ENCODE assay signal across 9 cellular contexts in the genomic region with DNA sequence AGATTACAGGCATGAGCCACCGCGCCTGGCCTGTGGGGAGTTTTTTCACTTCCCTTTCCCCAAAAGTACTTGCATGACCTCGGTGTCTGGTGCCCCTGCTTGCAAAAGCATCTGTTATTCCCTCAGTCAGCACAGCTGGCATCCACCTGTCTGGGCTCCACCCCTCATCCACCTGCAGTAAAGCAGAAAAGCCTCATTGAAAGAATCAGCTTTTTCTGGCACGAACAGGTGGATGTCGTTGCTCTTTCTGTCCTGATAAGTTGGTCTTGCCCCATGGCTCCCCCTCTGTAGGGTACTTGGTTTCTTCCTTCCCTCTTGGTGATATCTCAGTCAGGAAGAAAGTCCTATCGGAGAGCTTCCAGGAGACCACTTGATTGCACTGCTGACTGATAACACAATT. TPM values are rescaled to one million over a fixed set of nuclear protein-coding genes. Genes with fewer than 3 reads are reported as not detected.
DNase-seq lines count a peak whose midpoint lies in the region; ATAC-seq and TF ChIP-seq lines count a peak whose summit lies in the region.
"Had no signal": no experiment of that assay in that cellular context is flagged by ENCODE, and none has a peak within 500 bp of the region (broad histone marks: within the 10 kb centered on the region; RNA-seq: fewer than 3 reads in every experiment).

No MANE protein-coding gene starts in this region.

- POLR2A ChIA-PET in IMR-90 (lab: Charles Lee; ENCODE audit: unreplicated experiment), result no interaction called here
- POLR2A ChIA-PET in MCF 10A (lab: Yijun Ruan, JAX), result no interaction called here

- H3K4me2 ChIP-seq in IMR-90 (ENCODE audit: low read depth, low read length), result peak overlapping the region; percentile 63
- peak overlapping the region; percentile 43 for H3K4me2 ChIP-seq in smooth muscle cell
- H3K4me2 ChIP-seq in mammary epithelial cell (ENCODE audit: insufficient read depth, low read depth, low read length), result no peak overlapping the region

- intact Hi-C loops in IMR-90 (cut with micrococcal nuclease) (no loop called here), MCF 10A (cut with micrococcal nuclease) (loop anchor here (5.0 kb wide), 1 partner anchor 37 kb away; the partner anchor contains the start of gene WWC1), mammary epithelial cell (cut with micrococcal nuclease) (loop anchor here (5.0 kb wide), 1 partner anchor 37 kb away; the partner anchor contains the start of gene WWC1)

- TF ChIP-seq POLR2A in IMR-90 (IDR thresholded peaks at IDR 0.05; ENCODE audit: low read depth, low read length), result no peak

- H3K36me3 ChIP-seq in IMR-90 (ENCODE audit: control insufficient read depth, insufficient read depth, low read length) (no peaks in the 10 kb centered on the region), smooth muscle cell (ENCODE audit: low read depth) (no peaks in the 10 kb centered on the region), mammary epithelial cell (ENCODE audit: insufficient read depth, low read length) (no peaks in the 10 kb centered on the region)

- no peak overlapping the region for H4K5ac ChIP-seq in IMR-90 (ENCODE audit: low read depth, low read length)

- no peaks in the 10 kb centered on the region for H3K27me3 Mint-ChIP-seq in MCF 10A (ENCODE audit: insufficient read depth, unreplicated experiment)

- no peak overlapping the region for H3K4me3 Mint-ChIP-seq in MCF 10A (ENCODE audit: unreplicated experiment)

- peak; percentile 50 for ATAC-seq in IMR-90 (ENCODE audit: low read depth)

- H3K36me3 Mint-ChIP-seq in MCF 10A (ENCODE audit: insufficient read depth, unreplicated experiment), result peaks cover 4% of the 10 kb centered on the region

- no peak overlapping the region for H2AK9ac ChIP-seq in IMR-90 (replicated peaks; ENCODE audit: low read depth, low read length, poor library complexity)

- H4K91ac ChIP-seq in IMR-90 (ENCODE audit: insufficient read depth, low read depth, low read length), result peak overlapping the region; percentile 26; the same call in 1 of the 2 replicates

- peak overlapping the region; percentile 36 for H3K18ac ChIP-seq in IMR-90 (ENCODE audit: low read depth, low read length)

- H3K4me3 ChIP-seq in IMR-90 (ENCODE audit: insufficient read depth, low read depth, low read length) (no peak overlapping the region), WI38 (ENCODE audit: low read depth, low read length) (0 out of 2 replicates have a peak overlapping the region, but pooled peaks have one; percentile 5), smooth muscle cell (no peak overlapping the region), mammary epithelial cell (replicated peaks in 1 of 3; ENCODE audit: insufficient read depth in 1 of 3, low read depth in 2 of 3, low read length in 3 of 3) (no peak overlapping the region)
- H3K4me3 ChIP-seq: SK-N-MC had no signal

- no peaks in the 10 kb centered on the region for H3K9me3 Mint-ChIP-seq in MCF 10A (ENCODE audit: unreplicated experiment)

- peak overlapping the region; percentile 78 for H2AK5ac ChIP-seq in IMR-90 (ENCODE audit: low read depth, low read length)

- peak overlapping the region; percentile 31 for H3K27ac ChIP-seq in IMR-90 (ENCODE audit: insufficient read depth, low read length)
- H3K27ac ChIP-seq in smooth muscle cell (ENCODE audit: low read depth), result no peak overlapping the region
- H3K27ac ChIP-seq in mammary epithelial cell (ENCODE audit: insufficient read depth, low read depth, low read length), result no peak overlapping the region
- H3K27ac ChIP-seq: SK-N-MC had no signal

- H3K9me3 ChIP-seq in IMR-90 (ENCODE audit: control insufficient read depth, insufficient read depth, low read length) (no peaks in the 10 kb centered on the region), smooth muscle cell (replicated peaks; ENCODE audit: low read depth) (no peaks in the 10 kb centered on the region), mammary epithelial cell (replicated peaks; ENCODE audit: insufficient read depth, low read length) (no peaks in the 10 kb centered on the region)

- H2BK5ac ChIP-seq in IMR-90 (ENCODE audit: low read depth, low read length, poor library complexity, severe bottlenecking), result peak overlapping the region; percentile 34

- TF ChIP-seq CTCF in IMR-90 (conservative IDR thresholded peaks at IDR 0.05; ENCODE audit: low read depth, low read length), result no peak
- TF ChIP-seq CTCF in WI38 (IDR thresholded peaks at IDR 0.05; ENCODE audit: low read depth, low read length), result no peak
- TF ChIP-seq CTCF in smooth muscle cell (IDR thresholded peaks at IDR 0.05; ENCODE audit: borderline replicate concordance, insufficient read depth, poor library complexity, severe bottlenecking), result no peak
- TF ChIP-seq CTCF in MCF 10A (IDR thresholded peaks at IDR 0.05; ENCODE audit: unreplicated experiment), result no peak
- no peak for TF ChIP-seq CTCF in mammary epithelial cell (conservative IDR thresholded peaks at IDR 0.05 in 1 of 2, IDR thresholded peaks at IDR 0.05 in 1 of 2; ENCODE audit: extremely low read depth in 1 of 2, insufficient read depth in 1 of 2, low read depth in 1 of 2, low read length in 2 of 2)

- H2BK15ac ChIP-seq in IMR-90 (ENCODE audit: low read depth, low read length), result 0 out of 3 replicates have a peak overlapping the region, but pooled peaks have one; percentile 36

- H2AFZ ChIP-seq in IMR-90 (replicated peaks; ENCODE audit: low read length, poor library complexity), result peak overlapping the region; percentile 16
- no peak overlapping the region for H2AFZ ChIP-seq in smooth muscle cell (ENCODE audit: low read depth)
- H2AFZ ChIP-seq in mammary epithelial cell (ENCODE audit: low read depth, low read length), result no peak overlapping the region

- peaks cover 14% of the 10 kb centered on the region for H3K9me1 ChIP-seq in IMR-90 (ENCODE audit: insufficient read depth, low read length)

- peak overlapping the region; percentile 62 for H3K4ac ChIP-seq in IMR-90 (ENCODE audit: low read depth, low read length)

- CTCF ChIA-PET in IMR-90 (lab: Yijun Ruan, JAX) (interaction anchor here (0.5 to 1.3 kb wide), 3 partner anchors 33 to 134 kb away, joined by 3 to 4 read pairs (median 3); no protein-coding TSS in a partner anchor), MCF 10A (lab: Yijun Ruan, JAX) (interaction anchor here (0.7 to 1.8 kb wide), 4 partner anchors 11 to 51 kb away, joined by 3 read pairs; no protein-coding TSS in a partner anchor), mammary epithelial cell (lab: Charles Lee; ENCODE audit: low non-redundant PET) (no interaction called here)

- 72% methylated on average over 3 of the region's 6 CpGs; no CpG with 5 or more reads in 1 of the 2 experiments for WGBS in IMR-90 (ENCODE audit: extremely low coverage in 2 of 2, insufficient read length in 1 of 2), 2 experiments
- 33% methylated on average over 6 of the region's 6 CpGs for WGBS in smooth muscle cell (ENCODE audit: low lambda C conversion rate)
- WGBS in mammary epithelial cell (ENCODE audit: low coverage, missing lambda C conversion rate), result 100% methylated on average over 6 of the region's 6 CpGs

- H3K9ac ChIP-seq in IMR-90 (ENCODE audit: low read depth, low read length) (no peak overlapping the region), smooth muscle cell (ENCODE audit: low read depth) (no peak overlapping the region), mammary epithelial cell (ENCODE audit: insufficient read depth, low read length) (no peak overlapping the region)

- H2BK20ac ChIP-seq in IMR-90 (ENCODE audit: low read depth, low read length), result peak overlapping the region; percentile 70

- in situ Hi-C loops in IMR-90 (cut with MboI; ENCODE audit: low sequenced_read_pairs), result no loop called here
- in situ Hi-C loops in mammary epithelial cell (cut with MboI; ENCODE audit: low sequenced_read_pairs in 2 of 2), result no loop called here

- H3K56ac ChIP-seq in IMR-90 (ENCODE audit: extremely low read depth, insufficient read depth, low read length), result no peak overlapping the region; the same call in 1 of the 2 replicates

- peak overlapping the region; percentile 42 for H2BK120ac ChIP-seq in IMR-90 (ENCODE audit: low read depth, low read length)

- H3F3A ChIP-seq in smooth muscle cell (ENCODE audit: low read depth), result no peaks in the 10 kb centered on the region

- DNase-seq in NCI-H1092 treated with DMSO at 0.1 percent for 48 hours (lab: John Stamatoyannopoulos, UW), result peak; percentile 15
- DNase-seq in NCI-H1092 (lab: John Stamatoyannopoulos, UW), result no peak
- DNase-seq in IMR-90, result peak; percentile 56
- DNase-seq in smooth muscle cell (lab: John Stamatoyannopoulos, UW; ENCODE audit: unreplicated experiment), result no peak
- no peak for DNase-seq in mucosa of gallbladder (ENCODE audit: low spot score)
- DNase-seq in MCF 10A (ENCODE audit: unreplicated experiment), result no peak
- no peak for DNase-seq in mammary epithelial cell

- no peak for TF ChIP-seq RAD21 in IMR-90 (IDR thresholded peaks at IDR 0.05; ENCODE audit: low read length)

- BruUV-seq in IMR-90 (replicated peaks; lab: Mats Ljungman, UMichigan) (no TSS peak), MCF 10A (replicated peaks; lab: Mats Ljungman, UMichigan) (no TSS peak), mammary epithelial cell (replicated peaks; lab: Mats Ljungman, UMichigan) (no TSS peak)

- H3K79me2 ChIP-seq in smooth muscle cell (ENCODE audit: low read depth), result peaks cover 4% of the 10 kb centered on the region
- H3K79me2 ChIP-seq in mammary epithelial cell (ENCODE audit: insufficient read depth, low read length), result peaks cover 63% of the 10 kb centered on the region

- H3K27me3 ChIP-seq in IMR-90 (ENCODE audit: control insufficient read depth, insufficient read depth, low read length), result no peaks in the 10 kb centered on the region
- no peaks in the 10 kb centered on the region for H3K27me3 ChIP-seq in smooth muscle cell (ENCODE audit: low read depth)
- no peaks in the 10 kb centered on the region for H3K27me3 ChIP-seq in mammary epithelial cell (ENCODE audit: insufficient read depth, low read length)

- H3K14ac ChIP-seq in IMR-90 (replicated peaks; ENCODE audit: low read depth, low read length), result no peak overlapping the region

- peaks cover 29% of the 10 kb centered on the region for H3K4me1 Mint-ChIP-seq in MCF 10A (ENCODE audit: insufficient read depth, unreplicated experiment)

- H3K4me1 ChIP-seq in IMR-90 (ENCODE audit: control insufficient read depth, insufficient read depth, low read length) (peaks cover 26% of the 10 kb centered on the region), smooth muscle cell (ENCODE audit: low read depth) (peaks cover 9% of the 10 kb centered on the region), mammary epithelial cell (ENCODE audit: insufficient read depth, low read length) (peaks cover 31% of the 10 kb centered on the region)

- H4K8ac ChIP-seq in IMR-90 (ENCODE audit: low read depth in 2 of 2, low read length in 2 of 2), result peak overlapping the region; percentile 57 to 59; a peak in 3 of 4 replicates

- H3K27ac Mint-ChIP-seq in MCF 10A (ENCODE audit: low read depth, unreplicated experiment), result no peak overlapping the region

- H4K20me1 ChIP-seq in IMR-90 (ENCODE audit: insufficient read depth, low read length), result no peaks in the 10 kb centered on the region
- peaks cover 7% of the 10 kb centered on the region for H4K20me1 ChIP-seq in smooth muscle cell (ENCODE audit: low read depth)
- no peaks in the 10 kb centered on the region for H4K20me1 ChIP-seq in mammary epithelial cell (ENCODE audit: insufficient read depth, low read length)

- dilution Hi-C loops in IMR-90 (cut with HindIII; ENCODE audit: low sequenced_read_pairs, unreplicated experiment), result no loop called here
- dilution Hi-C loops in mammary epithelial cell (cut with HindIII; ENCODE audit: low sequenced_read_pairs), result no loop called here

- H3K79me1 ChIP-seq in IMR-90 (ENCODE audit: low read depth in 1 of 2, low read length in 2 of 2), result peaks cover 11 to 24% of the 10 kb centered on the region in 2 experiments

- H3K23ac ChIP-seq in IMR-90 (ENCODE audit: low read depth, low read length), result no peak overlapping the region

RNA-seq across cellular contexts. Expression of gene WWC1, which starts 37.4 kb away (rescaled TPM):
- 9.1 and 10.3 TPM in 2 replicates for total RNA-seq in IMR-90 (2012; rRNA removed)
- polyA plus RNA-seq in IMR-90 (2012; rRNA removed), result 10.1 and 10.3 TPM in 2 replicates
- polyA plus RNA-seq in IMR-90 (2012; cell fraction: cytosol; rRNA removed), result 6.8 TPM in 2 replicates
- polyA plus RNA-seq in IMR-90 (2012; cell fraction: nucleus; rRNA removed; ENCODE audit: low replicate concordance), result 5.9 and 8.3 TPM in 2 replicates
- total RNA-seq in smooth muscle cell, result 3.7 and 4.5 TPM in 2 replicates
- 6.3 and 7.5 TPM in 2 replicates for polyA plus RNA-seq in smooth muscle cell
- 58.4 TPM for total RNA-seq in mucosa of gallbladder
- total RNA-seq in MCF 10A (2022), result 27.8 and 47.0 TPM in 2 replicates
- 10 to 100 TPM; 17.8 to 32.0 TPM for total RNA-seq in mammary epithelial cell
- 14.0 TPM for polyA plus RNA-seq in mammary epithelial cell
- 78.6 TPM for polyA minus RNA-seq in mammary epithelial cell

Comparison
In these comparisons a context has a peak if more than half of its experiments do, and no peak if none do; other contexts are left out.
1. DNase-seq: peak in NCI-H1092 treated with DMSO at 0.1 percent for 48 hours (single experiment) and IMR-90 (single experiment); none in NCI-H1092 (single experiment), smooth muscle cell (single experiment), mucosa of gallbladder (single experiment), MCF 10A (single experiment) and mammary epithelial cell (single experiment).